In genomic region chr17:79167486-79167885, GRCh38 we compare ENCODE assay signal across 25 cellular contexts.
"Had no signal": no experiment of that assay in that cellular context is flagged by ENCODE, and none has a peak within 500 bp of the region (broad histone marks: within the 10 kb centered on the region; RNA-seq: fewer than 3 reads in every experiment).

No MANE protein-coding gene starts in this region.

- H3K9me3 ChIP-seq: colonic mucosa, esophagus muscularis mucosa, esophagus squamous epithelium, gastrocnemius medialis, gastroesophageal sphincter, heart left ventricle, heart right ventricle had no signal

- H3K9me3 Mint-ChIP-seq: dendritic cell treated with granulocyte-macrophage colony-stimulating factor and Interleukin-4, amounts not matched to agents 40 ng/mL and 50 ng/mL, for 4 days; effector memory CD8-positive, alpha-beta T cell; endodermal cell had no signal

- DNase-seq: colonic mucosa; cortex of kidney; dermis blood vessel endothelial cell; effector CD4-positive, alpha-beta T cell; effector CD8-positive, alpha-beta T cell; effector memory CD4-positive, alpha-beta T cell; effector memory CD8-positive, alpha-beta T cell; endodermal cell; erythroblast; esophagus squamous epithelium; foreskin fibroblast; foreskin keratinocyte; foreskin melanocyte; gastrocnemius medialis; glutamatergic neuron; head of caudate nucleus; heart left ventricle; heart right ventricle had no signal

- ATAC-seq: effector memory CD8-positive, alpha-beta T cell; esophagus mucosa; foreskin keratinocyte; gastrocnemius medialis; gastroesophageal sphincter; heart right ventricle had no signal

- H3K36me3 ChIP-seq: colonic mucosa, esophagus muscularis mucosa, esophagus squamous epithelium, gastrocnemius medialis, gastroesophageal sphincter, heart left ventricle, heart right ventricle had no signal

- H3K27ac ChIP-seq: colonic mucosa, coronary artery, epithelial cell of prostate, esophagus muscularis mucosa, esophagus squamous epithelium, foreskin keratinocyte, gastrocnemius medialis, gastroesophageal sphincter, heart left ventricle, heart right ventricle had no signal

- H3K4me3 Mint-ChIP-seq: dendritic cell treated with granulocyte-macrophage colony-stimulating factor and Interleukin-4, amounts not matched to agents 40 ng/mL and 50 ng/mL, for 4 days; effector memory CD8-positive, alpha-beta T cell; endodermal cell had no signal

- H3K4me1 Mint-ChIP-seq: endodermal cell had no signal

- H3K4me1 ChIP-seq: colonic mucosa, esophagus muscularis mucosa, esophagus squamous epithelium, foreskin keratinocyte, gastrocnemius medialis, gastroesophageal sphincter, heart left ventricle, heart right ventricle had no signal

- H3K4me3 ChIP-seq: colonic mucosa, coronary artery, dorsolateral prefrontal cortex, esophagus muscularis mucosa, esophagus squamous epithelium, gastrocnemius medialis, gastroesophageal sphincter, heart left ventricle, heart right ventricle had no signal

- H3K27ac Mint-ChIP-seq: dendritic cell treated with granulocyte-macrophage colony-stimulating factor and Interleukin-4, amounts not matched to agents 40 ng/mL and 50 ng/mL, for 4 days; effector memory CD8-positive, alpha-beta T cell; endodermal cell had no signal
